Comparison of ENCODE assay signal across 13 cellular contexts in genomic region chr3:194574639-194575483, GRCh38. TPM values are rescaled to one million over a fixed set of nuclear protein-coding genes. Genes with fewer than 3 reads are reported as not detected.
DNase-seq lines count a peak whose midpoint lies in the region; ATAC-seq and TF ChIP-seq lines count a peak whose summit lies in the region.
"Had no signal": no experiment of that assay in that cellular context is flagged by ENCODE, and none has a peak within 500 bp of the region (broad histone marks: within the 10 kb centered on the region; RNA-seq: fewer than 3 reads in every experiment).

No MANE protein-coding gene starts in this region.

- H3K36me3 ChIP-seq in adrenal gland (replicated peaks in 1 of 2) (no peaks in the 10 kb centered on the region), heart right ventricle (no peaks in the 10 kb centered on the region)
- H3K36me3 ChIP-seq: thoracic aorta had no signal

- H3K27ac Mint-ChIP-seq in activated T-helper 17 cell treated with anti-CD3 and anti-CD28 coated beads, Interleukin-2, amount 50 U/mL, for 72 hours, result no peak overlapping the region
- H3K27ac Mint-ChIP-seq: activated naive CD8-positive, alpha-beta T cell treated with anti-CD3 and anti-CD28 coated beads, Interleukin-2, amount 10 ng/mL, durations not matched to agents 7 days and 5 days had no signal

- H3K9me3 Mint-ChIP-seq in activated T-helper 17 cell treated with anti-CD3 and anti-CD28 coated beads, Interleukin-2, amount 50 U/mL, for 72 hours, result no peaks in the 10 kb centered on the region
- H3K9me3 Mint-ChIP-seq: activated naive CD8-positive, alpha-beta T cell treated with anti-CD3 and anti-CD28 coated beads, Interleukin-2, amount 10 ng/mL, durations not matched to agents 7 days and 5 days had no signal

- H3K4me1 Mint-ChIP-seq in activated T-helper 17 cell treated with anti-CD3 and anti-CD28 coated beads, Interleukin-2, amount 50 U/mL, for 72 hours, result peaks cover 22% of the 10 kb centered on the region
- H3K4me1 Mint-ChIP-seq: activated naive CD8-positive, alpha-beta T cell treated with anti-CD3 and anti-CD28 coated beads, Interleukin-2, amount 10 ng/mL, durations not matched to agents 7 days and 5 days had no signal

- no peaks in the 10 kb centered on the region for H3K9me3 ChIP-seq in adrenal gland (replicated peaks in 1 of 3)
- no peaks in the 10 kb centered on the region for H3K9me3 ChIP-seq in heart right ventricle
- H3K9me3 ChIP-seq: thoracic aorta had no signal

- H3K27me3 ChIP-seq in adrenal gland (no peaks in the 10 kb centered on the region), heart right ventricle (no peaks in the 10 kb centered on the region)

- peak; percentile 52 for DNase-seq in Right ventricle myocardium superior
- no peak for DNase-seq in Right ventricle myocardium inferior (ENCODE audit: missing footprints)
- DNase-seq in adrenal gland, result peak; percentile 39 to 82 (median 71)
- DNase-seq in heart right ventricle, result no peak
- no peak for DNase-seq in stimulated activated naive CD8-positive, alpha-beta T cell treated with anti-CD3 and anti-CD28 coated beads, Interleukin-15, Interleukin-2, amounts not matched to agents 100 U/mL and 50 U/mL, for 24 hours
- DNase-seq in medulla oblongata (ENCODE audit: extremely low spot score), result no peak
- no peak for DNase-seq in GM20000 (ENCODE audit: low spot score)
- DNase-seq: activated naive CD8-positive, alpha-beta T cell treated with anti-CD3 and anti-CD28 coated beads, Interleukin-2, amount 10 ng/mL, durations not matched to agents 7 days and 5 days; NCI-H1930; SHP77; stimulated activated CD4-positive, alpha-beta T cell treated with anti-CD3 and anti-CD28 coated beads, Interleukin-2, amount 100 ng/mL, for 24 hours had no signal

- H3K4me3 ChIP-seq in adrenal gland (no peak overlapping the region), heart right ventricle (no peak overlapping the region)
- H3K4me3 ChIP-seq: thoracic aorta had no signal

- peaks cover 23% of the 10 kb centered on the region for H3K27me3 Mint-ChIP-seq in activated T-helper 17 cell treated with anti-CD3 and anti-CD28 coated beads, Interleukin-2, amount 50 U/mL, for 72 hours

- H3K36me3 Mint-ChIP-seq in activated T-helper 17 cell treated with anti-CD3 and anti-CD28 coated beads, Interleukin-2, amount 50 U/mL, for 72 hours (ENCODE audit: low read depth), result no peaks in the 10 kb centered on the region
- H3K36me3 Mint-ChIP-seq: activated naive CD8-positive, alpha-beta T cell treated with anti-CD3 and anti-CD28 coated beads, Interleukin-2, amount 10 ng/mL, durations not matched to agents 7 days and 5 days had no signal

- 37 to 56% (median 51%) methylated on average over 13 to 15 of the region's 15 CpGs for WGBS in adrenal gland, 4 donors
- WGBS in heart right ventricle, 2 donors, result 44 to 52% methylated on average over 15 of the region's 15 CpGs

- TF ChIP-seq POLR2A in adrenal gland (IDR thresholded peaks at IDR 0.05), result peak in 1 of 2 donors; percentile 63

- ATAC-seq in Right ventricle myocardium superior (ENCODE audit: poor library complexity), result no peak
- ATAC-seq in Right ventricle myocardium inferior, result no peak
- no peak for ATAC-seq in heart right ventricle
- ATAC-seq in stimulated activated naive CD8-positive, alpha-beta T cell treated with anti-CD3 and anti-CD28 coated beads, Interleukin-15, Interleukin-2, amounts not matched to agents 100 U/mL and 50 U/mL, for 24 hours, result no peak
- no peak for ATAC-seq in activated T-helper 17 cell treated with anti-CD3 and anti-CD28 coated beads, Interleukin-2, amount 50 U/mL, for 72 hours (replicated peaks)

- TF ChIP-seq CTCF in adrenal gland (IDR thresholded peaks at IDR 0.05) (peak; percentile 20 to 51 (median 28)), heart right ventricle (IDR thresholded peaks at IDR 0.05) (peak in 1 of 9 donors; percentile 7), GM20000 (IDR thresholded peaks at IDR 0.05; ENCODE audit: extremely low read depth, missing control alignments) (no peak)

- H3K4me1 ChIP-seq in adrenal gland (replicated peaks in 1 of 2), result peaks cover 11 to 35% of the 10 kb centered on the region in 2 donors
- peaks cover 20 to 84% (median 53%) of the 10 kb centered on the region in 9 donors for H3K4me1 ChIP-seq in heart right ventricle

- H3K27ac ChIP-seq in adrenal gland, result peak overlapping the region in 4 of 5 donors; percentile 20 to 79 (median 68)
- peak overlapping the region in 7 of 10 donors; percentile 3 to 93 (median 45) for H3K27ac ChIP-seq in heart right ventricle

- intact Hi-C loops in Right ventricle myocardium superior (cut with DNase I), result loop anchor here (5.0 kb wide), 1 partner anchor 98 kb away; no protein-coding TSS in a partner anchor
- intact Hi-C loops in Right ventricle myocardium inferior (cut with DNase I), result loop anchor here (5.0 kb wide), 1 partner anchor 88 kb away; the partner anchor contains the start of gene ATP13A3
- intact Hi-C loops in adrenal gland (cut with DNase I), result no loop called here
- intact Hi-C loops in heart right ventricle (cut with DNase I), result loop anchor here in 7 of 10 donors (5.0 to 10.0 kb wide), 6 partner anchors 48 to 243 kb away; partner anchors contain the start of gene ATP13A3 (in 5 of the 7)

- H3K4me3 Mint-ChIP-seq in activated T-helper 17 cell treated with anti-CD3 and anti-CD28 coated beads, Interleukin-2, amount 50 U/mL, for 72 hours, result no peak overlapping the region
- H3K4me3 Mint-ChIP-seq: activated naive CD8-positive, alpha-beta T cell treated with anti-CD3 and anti-CD28 coated beads, Interleukin-2, amount 10 ng/mL, durations not matched to agents 7 days and 5 days had no signal

RNA-seq across cellular contexts. Expression of gene TMEM44, which starts 58.4 kb away (rescaled TPM):
- total RNA-seq in Right ventricle myocardium superior (3.6 TPM), Right ventricle myocardium inferior (6.1 TPM), adrenal gland (1 to 10 TPM; 3.1 to 9.5 (median 6.7) TPM), heart right ventricle (1 to 10 TPM; 3.1 to 9.5 (median 4.5) TPM)
- polyA plus RNA-seq in adrenal gland (10 to 100 TPM in 2 of 3 donors, 1 to 10 TPM in 1; 1.3 to 20.4 (median 15.6) TPM), heart right ventricle (10 to 100 TPM in 1 of 2 donors, 1 to 10 TPM in 1; 8.2 to 21.9 TPM)
- total RNA-seq in activated T-helper 17 cell treated with anti-CD3 and anti-CD28 coated beads, Interleukin-2, amount 50 U/mL, for 72 hours, result 10 to 100 TPM in 1 of 2 donors, 1 to 10 TPM in 1; 6.6 to 11.1 TPM

Comparison
In these comparisons a context has a peak if more than half of its experiments do, and no peak if none do; other contexts are left out.
1. DNase-seq: peak in Right ventricle myocardium superior (single experiment) and adrenal gland (7 of 7); none in Right ventricle myocardium inferior (single experiment), heart right ventricle (0 of 2), stimulated activated naive CD8-positive, alpha-beta T cell treated with anti-CD3 and anti-CD28 coated beads, Interleukin-15, Interleukin-2, amounts not matched to agents 100 U/mL and 50 U/mL, for 24 hours (single experiment), medulla oblongata (single experiment) and GM20000 (single experiment).
2. intact Hi-C loops: an anchor here in Right ventricle myocardium superior (5.0 kb wide), Right ventricle myocardium inferior (5.0 kb wide) and heart right ventricle (5.0 to 10.0 kb wide); none called in adrenal gland.